ENCODE assay signal across 9 cellular contexts in genomic region chr9:90287567-90288274, GRCh38.
DNase-seq lines count a peak whose midpoint lies in the region; ATAC-seq and TF ChIP-seq lines count a peak whose summit lies in the region.
"Had no signal": no experiment of that assay in that cellular context is flagged by ENCODE, and none has a peak within 500 bp of the region (broad histone marks: within the 10 kb centered on the region; RNA-seq: fewer than 3 reads in every experiment).

No MANE protein-coding gene starts in this region.

- peaks cover 9% of the 10 kb centered on the region for H3K9me3 Mint-ChIP-seq in endodermal cell
- no peaks in the 10 kb centered on the region for H3K9me3 Mint-ChIP-seq in activated naive CD4-positive, alpha-beta T cell treated with anti-CD3 and anti-CD28 coated beads, Interleukin-2, amount 50 U/mL, for 72 hours

- no peak overlapping the region for H3K27ac ChIP-seq in endodermal cell (ENCODE audit: low read depth, low read length)

- no peak for TF ChIP-seq CTCF in endodermal cell (conservative IDR thresholded peaks at IDR 0.05)

- H3K9me3 ChIP-seq in endodermal cell (ENCODE audit: control insufficient read depth, low read length): no peaks in the 10 kb centered on the region

- H3K36me3 ChIP-seq in endodermal cell (ENCODE audit: control insufficient read depth, insufficient read depth, low read length): no peaks in the 10 kb centered on the region

- H3K27ac Mint-ChIP-seq in endodermal cell: no peak overlapping the region
- H3K27ac Mint-ChIP-seq in activated naive CD4-positive, alpha-beta T cell treated with anti-CD3 and anti-CD28 coated beads, Interleukin-2, amount 50 U/mL, for 72 hours: no peak overlapping the region

- DNase-seq in endodermal cell: peak; percentile 60
- DNase-seq in AG08396 (ENCODE audit: low spot score): no peak
- DNase-seq in NCI-H446 (lab: John Stamatoyannopoulos, UW): no peak
- DNase-seq in NCI-H128 (lab: John Stamatoyannopoulos, UW; ENCODE audit: unreplicated experiment): no peak
- no peak for DNase-seq in activated naive CD4-positive, alpha-beta T cell treated with anti-CD3 and anti-CD28 coated beads, Interleukin-2, amount 50 U/mL, for 72 hours (ENCODE audit: low spot score in 2 of 2)
- DNase-seq: activated gamma-delta T cell had no signal

- H3K4me3 Mint-ChIP-seq in endodermal cell: no peak overlapping the region

- no peak overlapping the region for H3K4me3 ChIP-seq in endodermal cell (ENCODE audit: low read length)

- H3K9ac ChIP-seq in endodermal cell (ENCODE audit: extremely low read depth, low read length, poor library complexity, severe bottlenecking): no peak overlapping the region

- no peaks in the 10 kb centered on the region for H3K27me3 ChIP-seq in endodermal cell (ENCODE audit: control insufficient read depth, insufficient read depth, low read length, poor library complexity, severe bottlenecking)

- 86 to 87% methylated on average over 8 to 9 of the region's 9 CpGs for WGBS in endodermal cell (ENCODE audit: insufficient coverage in 1 of 2, insufficient read length in 1 of 2), 2 experiments

- H3K4me1 ChIP-seq in endodermal cell (ENCODE audit: control insufficient read depth, insufficient read depth, low read length): no peaks in the 10 kb centered on the region

- H3K4me1 Mint-ChIP-seq in endodermal cell: no peaks in the 10 kb centered on the region

- H3K27me3 Mint-ChIP-seq in endodermal cell (ENCODE audit: insufficient read depth): no peaks in the 10 kb centered on the region

- H3K36me3 Mint-ChIP-seq in endodermal cell (ENCODE audit: low read depth): no peaks in the 10 kb centered on the region
- H3K36me3 Mint-ChIP-seq in activated naive CD4-positive, alpha-beta T cell treated with anti-CD3 and anti-CD28 coated beads, Interleukin-2, amount 50 U/mL, for 72 hours: no peaks in the 10 kb centered on the region

- ATAC-seq in GM18498 (IDR thresholded peaks at IDR 0.05; ENCODE audit: unreplicated experiment) (peak; percentile 96), GM19438 (IDR thresholded peaks at IDR 0.05; ENCODE audit: low read depth, unreplicated experiment) (peak; percentile 97), HG03103 (IDR thresholded peaks at IDR 0.05; ENCODE audit: low read depth, unreplicated experiment) (peak; percentile 80)
- no peak for ATAC-seq in activated naive CD4-positive, alpha-beta T cell treated with anti-CD3 and anti-CD28 coated beads, Interleukin-2, amount 50 U/mL, for 72 hours

Comparison
In these comparisons a context has a peak if more than half of its experiments do, and no peak if none do; other contexts are left out.
1. ATAC-seq: peak in GM18498 (single experiment), GM19438 (single experiment) and HG03103 (single experiment); none in activated naive CD4-positive, alpha-beta T cell treated with anti-CD3 and anti-CD28 coated beads, Interleukin-2, amount 50 U/mL, for 72 hours (0 of 2).